Comparison of ENCODE assay signal across 1 cellular context in genomic region chr17:75892556-75893224, GRCh38.
TF ChIP-seq lines count a peak whose summit lies in the region.

No MANE protein-coding gene starts in this region.

TF ChIP-seq in GM12878, 131 proteins besides CTCF, POLR2A, EP300 and RAD21:
- TF ChIP-seq CREB1 (IDR thresholded peaks at IDR 0.05; ENCODE audit: low read depth) (no peak), RELA (IDR thresholded peaks at IDR 0.05; ENCODE audit: borderline replicate concordance, partially characterized antibody) (no peak), POU2F2 (IDR thresholded peaks at IDR 0.05; ENCODE audit: borderline replicate concordance, low read depth, low read length) (no peak)
